ENCODE assay signal across 8 cellular contexts in genomic region chr6:138109042-138109997, GRCh38. TPM values are rescaled to one million over a fixed set of nuclear protein-coding genes. Genes with fewer than 3 reads are reported as not detected.
A peak's percentile ranks its signal among the peaks of the same experiment; 100 is the strongest.
DNase-seq lines count a peak whose midpoint lies in the region; ATAC-seq and TF ChIP-seq lines count a peak whose summit lies in the region.

No MANE protein-coding gene starts in this region.

- CTCF ChIA-PET in GM10248 (lab: Yijun Ruan, JAX) = interaction anchor here (0.8 to 2.0 kb wide), 18 partner anchors 7 to 424 kb away, joined by 3 to 33 read pairs (median 4); partner anchors contain the start of gene TNFAIP3
- CTCF ChIA-PET in activated CD4-positive, alpha-beta memory T cell treated with anti-CD3 and anti-CD28 coated beads, Interleukin-2, amount 10 ng/mL, durations not matched to agents 7 days and 5 days (lab: Charles Lee) = interaction anchor here (0.6 to 3.1 kb wide), 14 partner anchors 7 to 447 kb away, joined by 3 to 29 read pairs (median 4); no protein-coding TSS in a partner anchor

- H3K4me1 Mint-ChIP-seq in activated CD4-positive, alpha-beta memory T cell treated with anti-CD3 and anti-CD28 coated beads, Interleukin-2, amount 10 ng/mL, durations not matched to agents 7 days and 5 days = peaks cover 32% of the 10 kb centered on the region

- no peaks in the 10 kb centered on the region for H3K9me3 Mint-ChIP-seq in activated CD4-positive, alpha-beta memory T cell treated with anti-CD3 and anti-CD28 coated beads, Interleukin-2, amount 10 ng/mL, durations not matched to agents 7 days and 5 days

- H3K4me3 Mint-ChIP-seq in activated CD4-positive, alpha-beta memory T cell treated with anti-CD3 and anti-CD28 coated beads, Interleukin-2, amount 10 ng/mL, durations not matched to agents 7 days and 5 days = peak overlapping the region; percentile 2

- H3K36me3 Mint-ChIP-seq in activated CD4-positive, alpha-beta memory T cell treated with anti-CD3 and anti-CD28 coated beads, Interleukin-2, amount 10 ng/mL, durations not matched to agents 7 days and 5 days (ENCODE audit: low read depth) = no peaks in the 10 kb centered on the region

- ATAC-seq in HG03354 (IDR thresholded peaks at IDR 0.05; ENCODE audit: poor library complexity, severe bottlenecking, unreplicated experiment) (peak; percentile 56), HG03469 (IDR thresholded peaks at IDR 0.05; ENCODE audit: unreplicated experiment) (no peak)

- TF ChIP-seq CTCF in GM10248 (IDR thresholded peaks at IDR 0.05; ENCODE audit: control extremely low read depth, extremely low read depth, low read depth, missing control alignments) = peak; percentile 84

- peaks cover 17% of the 10 kb centered on the region for H3K27me3 Mint-ChIP-seq in activated CD4-positive, alpha-beta memory T cell treated with anti-CD3 and anti-CD28 coated beads, Interleukin-2, amount 10 ng/mL, durations not matched to agents 7 days and 5 days

- no peak overlapping the region for H3K27ac Mint-ChIP-seq in activated CD4-positive, alpha-beta memory T cell treated with anti-CD3 and anti-CD28 coated beads, Interleukin-2, amount 10 ng/mL, durations not matched to agents 7 days and 5 days

- DNase-seq in GM10248 (ENCODE audit: extremely low spot score) (peak; percentile 52), NCI-H82 treated with DMSO at 0.1 percent for 48 hours (lab: John Stamatoyannopoulos, UW; ENCODE audit: unreplicated experiment) (peak; percentile 27), middle frontal gyrus (ENCODE audit: extremely low spot score, low spot score) (peak; percentile 39)
- peak; percentile 84 for DNase-seq in activated CD4-positive, alpha-beta memory T cell treated with anti-CD3 and anti-CD28 coated beads, Interleukin-2, amount 10 ng/mL, durations not matched to agents 7 days and 5 days
- DNase-seq in effector CD4-positive, alpha-beta T cell = peak; percentile 69
- DNase-seq in stimulated activated CD8-positive, alpha-beta memory T cell treated with anti-CD3 and anti-CD28 coated beads, Interleukin-4, amount 100 ng/mL, for 4 hours (ENCODE audit: low read depth in 2 of 2, low spot score in 1 of 2) = peak; percentile 49 to 74

- POLR2A ChIA-PET in GM10248 (lab: Yijun Ruan, JAX) = no interaction called here
- POLR2A ChIA-PET in activated CD4-positive, alpha-beta memory T cell treated with anti-CD3 and anti-CD28 coated beads, Interleukin-2, amount 10 ng/mL, durations not matched to agents 7 days and 5 days (lab: Charles Lee) = interaction anchor here (0.9 to 1.0 kb wide), 2 partner anchors 109 to 402 kb away, joined by 3 read pairs; no protein-coding TSS in a partner anchor

RNA-seq across cellular contexts. Expression of gene PERP, which starts 2.1 kb away (rescaled TPM):
- total RNA-seq in activated CD4-positive, alpha-beta memory T cell treated with anti-CD3 and anti-CD28 coated beads, Interleukin-2, amount 10 ng/mL, durations not matched to agents 7 days and 5 days = 10 to 100 TPM; 18.0 to 19.0 TPM

RNA-seq across cellular contexts. Expression of gene ARFGEF3, which starts 52.4 kb away (rescaled TPM):
- total RNA-seq in activated CD4-positive, alpha-beta memory T cell treated with anti-CD3 and anti-CD28 coated beads, Interleukin-2, amount 10 ng/mL, durations not matched to agents 7 days and 5 days = under 1 TPM; 0.50 to 0.55 TPM

Comparison
In these comparisons a context has a peak if more than half of its experiments do, and no peak if none do; other contexts are left out.
1. DNase-seq: peak in every context shown above with its lines; median percentile 84 in activated CD4-positive, alpha-beta memory T cell treated with anti-CD3 and anti-CD28 coated beads, Interleukin-2, amount 10 ng/mL, durations not matched to agents 7 days and 5 days; 69 in effector CD4-positive, alpha-beta T cell; 62 in stimulated activated CD8-positive, alpha-beta memory T cell treated with anti-CD3 and anti-CD28 coated beads, Interleukin-4, amount 100 ng/mL, for 4 hours; 52 in GM10248; 39 in middle frontal gyrus; 27 in NCI-H82 treated with DMSO at 0.1 percent for 48 hours.